Comparison of ENCODE assay signal across 29 cellular contexts in genomic region chrX:100477468-100477867, GRCh38.
"Had no signal": no experiment of that assay in that cellular context is flagged by ENCODE, and none has a peak within 500 bp of the region (broad histone marks: within the 10 kb centered on the region; RNA-seq: fewer than 3 reads in every experiment).

No MANE protein-coding gene starts in this region.

- H3K27me3 ChIP-seq: ascending aorta, body of pancreas had no signal

- H3K4me3 ChIP-seq: ascending aorta, body of pancreas, breast epithelium, K562 had no signal

- H3K27ac ChIP-seq: ascending aorta, body of pancreas, breast epithelium had no signal

- ATAC-seq: activated CD8-positive, alpha-beta T cell treated with anti-CD3 and anti-CD28 coated beads for 36 hours; activated T-cell treated with anti-CD3 and anti-CD28 coated beads, Interleukin-2, amount 50 U/mL, for 72 hours; activated T-helper 17 cell treated with anti-CD3 and anti-CD28 coated beads, Interleukin-2, amount 50 U/mL, for 72 hours; body of pancreas; K562; Panc1 had no signal

- H3K9me3 ChIP-seq: ascending aorta, body of pancreas, breast epithelium had no signal

- H3K36me3 ChIP-seq: ascending aorta, breast epithelium had no signal

- DNase-seq: activated CD4-positive, alpha-beta T cell treated with anti-CD3 and anti-CD28 coated beads, Interleukin-2, amount 10 ng/mL, durations not matched to agents 24 days and 14 days; activated CD4-positive, alpha-beta T cell treated with anti-CD3 and anti-CD28 coated beads, Interleukin-2, amount 50 U/mL, for 4 hours; activated CD8-positive, alpha-beta T cell treated with anti-CD3 and anti-CD28 coated beads for 36 hours; activated effector memory CD4-positive, alpha-beta T cell treated with anti-CD3 and anti-CD28 coated beads, Interleukin-2, amount 50 U/mL, for 16 hours; activated naive CD4-positive, alpha-beta T cell; activated naive CD4-positive, alpha-beta T cell treated with anti-CD3 and anti-CD28 coated beads, Interleukin-2, amount 50 U/mL, for 16 hours; activated naive CD8-positive, alpha-beta T cell treated with anti-CD3 and anti-CD28 coated beads for 36 hours; activated T-cell treated with anti-CD3 and anti-CD28 coated beads, Interleukin-2, amount 50 U/mL, for 1 hour; activated T-cell treated with anti-CD3 and anti-CD28 coated beads, Interleukin-2, amount 50 U/mL, for 72 hours; amniotic stem cell; body of pancreas; caudate nucleus; IMR-90; NCI-H1048; NCI-H1105 treated with DMSO at 0.1 percent for 48 hours; NCI-H1436; NCI-H1694 treated with DMSO at 0.1 percent for 48 hours; NCI-H2029; NCI-H345; NCI-H524 treated with DMSO at 0.1 percent for 48 hours; SW 1271; T-helper 1 cell; T-helper 2 cell; T-helper 9 cell had no signal

- H3K4me1 ChIP-seq: ascending aorta, body of pancreas, breast epithelium had no signal
